1 cellular context compared by ENCODE assay signal in the genomic region with DNA sequence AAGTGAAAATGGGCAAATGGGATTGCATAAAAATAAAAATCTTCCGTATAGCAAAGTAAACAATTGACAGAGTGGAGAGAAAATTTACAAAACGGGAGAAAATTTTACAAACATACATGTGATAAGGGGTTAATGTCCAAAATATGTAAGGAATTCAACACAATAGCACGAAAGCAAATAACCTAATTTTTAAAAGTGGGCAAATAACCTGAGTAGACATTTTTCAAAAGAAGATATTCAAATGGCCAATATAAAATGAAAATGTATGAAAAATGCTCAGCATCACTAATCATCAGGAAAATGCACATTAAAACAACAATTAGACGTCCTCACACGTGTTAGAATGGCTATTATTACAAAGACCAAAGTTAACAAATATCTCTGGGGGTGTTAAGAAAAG.
TF ChIP-seq lines count a peak whose summit lies in the region.

No MANE protein-coding gene starts in this region.

TF ChIP-seq in K562, 482 proteins besides CTCF, POLR2A, EP300 and RAD21:
- TF ChIP-seq, protein P1, sequence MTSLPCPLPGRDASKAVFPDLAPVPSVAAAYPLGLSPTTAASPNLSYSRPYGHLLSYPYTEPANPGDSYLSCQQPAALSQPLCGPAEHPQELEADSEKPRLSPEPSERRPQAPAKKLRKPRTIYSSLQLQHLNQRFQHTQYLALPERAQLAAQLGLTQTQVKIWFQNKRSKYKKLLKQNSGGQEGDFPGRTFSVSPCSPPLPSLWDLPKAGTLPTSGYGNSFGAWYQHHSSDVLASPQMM (CRISPR knock-in tag; IDR thresholded peaks at IDR 0.05) = no peak
- TF ChIP-seq ZNF316 (IDR thresholded peaks at IDR 0.05) (peak; percentile 38; the same call in 1 of the 2 replicates), KLF1 (tag; IDR thresholded peaks at IDR 0.05) (no peak)
- TF ChIP-seq, protein P2, sequence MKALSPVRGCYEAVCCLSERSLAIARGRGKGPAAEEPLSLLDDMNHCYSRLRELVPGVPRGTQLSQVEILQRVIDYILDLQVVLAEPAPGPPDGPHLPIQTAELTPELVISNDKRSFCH (CRISPR knock-in tag; IDR thresholded peaks at IDR 0.05) = no peak
- TF ChIP-seq, protein P2 (tag; IDR thresholded peaks at IDR 0.05) = no peak
